ENCODE assay signal across 30 cellular contexts in genomic region chr1:23331713-23332112, GRCh38.
"Had no signal": no experiment of that assay in that cellular context is flagged by ENCODE, and none has a peak within 500 bp of the region (broad histone marks: within the 10 kb centered on the region; RNA-seq: fewer than 3 reads in every experiment).

No MANE protein-coding gene starts in this region.

- H3K27ac Mint-ChIP-seq: activated CD4-positive, alpha-beta memory T cell treated with anti-CD3 and anti-CD28 coated beads for 36 hours; activated CD4-positive, alpha-beta T cell treated with anti-CD3 and anti-CD28 coated beads, Interleukin-2, amount 10 ng/mL, durations not matched to agents 24 days and 14 days; activated naive CD8-positive, alpha-beta T cell; activated T-helper 2 cell treated with anti-CD3 and anti-CD28 coated beads, Interferon-gamma antibody, Interleukin-2, Interleukin-4, amounts not matched to agents 10 μg/mL and 5 μg/mL and 100 μg/mL, durations not matched to agents 14 hours and 24 hours and 36 hours; nephron; stimulated activated memory B cell treated with anti-CD40 and anti-IgM and Interleukin-4, amounts not matched to agents 10 μg/mL and 1 μg/mL and 100 μg/mL, for 72 hours; T-helper 1 cell treated with Interleukin-12 subunit alpha and Interleukin-12 subunit beta and Interleukin-4 antibody, amounts not matched to agents 30 μg/mL and 1 μg/mL, for 36 hours had no signal

- ATAC-seq: activated T-cell treated with anti-CD3 and anti-CD28 coated beads, Interleukin-2, amount 50 U/mL, for 4 hours; body of pancreas; heart right ventricle; pancreas; psoas muscle; stimulated activated memory B cell treated with anti-CD40 and anti-IgM and Interleukin-4, amounts not matched to agents 10 μg/mL and 1 μg/mL and 100 μg/mL, for 72 hours had no signal

- H3K4me3 ChIP-seq: adrenal gland, body of pancreas, colonic mucosa, esophagus squamous epithelium, heart right ventricle, lung, pancreas, psoas muscle, smooth muscle cell, transverse colon had no signal

- H3K4me1 ChIP-seq: body of pancreas, colonic mucosa, pancreas, psoas muscle, transverse colon had no signal

- H3K9me3 ChIP-seq: adrenal gland, body of pancreas, colonic mucosa, esophagus squamous epithelium, heart right ventricle, neutrophil, pancreas, psoas muscle, transverse colon had no signal

- H3K27me3 ChIP-seq: adrenal gland, body of pancreas, colonic mucosa, esophagus squamous epithelium, heart right ventricle, neutrophil, pancreas, transverse colon had no signal

- H3K27ac ChIP-seq: body of pancreas, colonic mucosa, epithelial cell of prostate, esophagus squamous epithelium, heart right ventricle, neutrophil, pancreas, psoas muscle, transverse colon had no signal

- H3K4me1 Mint-ChIP-seq: nephron had no signal

- H3K4me3 Mint-ChIP-seq: activated CD4-positive, alpha-beta memory T cell treated with anti-CD3 and anti-CD28 coated beads for 36 hours; activated CD4-positive, alpha-beta T cell treated with anti-CD3 and anti-CD28 coated beads, Interleukin-2, amount 10 ng/mL, durations not matched to agents 24 days and 14 days; activated naive CD8-positive, alpha-beta T cell; activated T-cell treated with anti-CD3 and anti-CD28 coated beads, Interleukin-2, amount 50 U/mL, for 4 hours; nephron; stimulated activated memory B cell treated with anti-CD40 and anti-IgM and Interleukin-4, amounts not matched to agents 10 μg/mL and 1 μg/mL and 100 μg/mL, for 72 hours; T-helper 1 cell treated with Interleukin-12 subunit alpha and Interleukin-12 subunit beta and Interleukin-4 antibody, amounts not matched to agents 30 μg/mL and 1 μg/mL, for 36 hours had no signal

- FAIRE-seq: endometrium, pancreas had no signal

- DNase-seq: activated CD4-positive, alpha-beta memory T cell treated with anti-CD3 and anti-CD28 coated beads for 36 hours; activated CD4-positive, alpha-beta T cell treated with anti-CD3 and anti-CD28 coated beads, Interleukin-2, amount 10 ng/mL, durations not matched to agents 24 days and 14 days; activated CD4-positive, CD25-positive, alpha-beta regulatory T cell treated with anti-CD3 and anti-CD28 coated beads, Interleukin-2, amount 50 U/mL, for 72 hours; activated T-cell treated with anti-CD3 and anti-CD28 coated beads, Interleukin-2, amount 50 U/mL, for 4 hours; adrenal gland; aorta; body of pancreas; colonic mucosa; effector CD8-positive, alpha-beta T cell; esophagus squamous epithelium; foreskin melanocyte; heart right ventricle; pancreas; psoas muscle; stimulated activated CD4-positive, alpha-beta T cell treated with anti-CD3 and anti-CD28 coated beads, Interleukin-1b, Interleukin-23, amount 100 ng/mL, for 48 hours; stimulated activated CD4-positive, alpha-beta T cell treated with anti-CD3 and anti-CD28 coated beads, Interleukin-4, amount 100 ng/mL, for 4 hours; stimulated activated CD8-positive, alpha-beta memory T cell treated with anti-CD3 and anti-CD28 coated beads, Interleukin-4, amount 100 ng/mL, for 48 hours; SW 1271; T1000; transverse colon had no signal

- H3K27me3 Mint-ChIP-seq: activated CD4-positive, alpha-beta memory T cell treated with anti-CD3 and anti-CD28 coated beads for 36 hours; activated CD4-positive, alpha-beta T cell treated with anti-CD3 and anti-CD28 coated beads, Interleukin-2, amount 10 ng/mL, durations not matched to agents 24 days and 14 days; activated naive CD8-positive, alpha-beta T cell; stimulated activated memory B cell treated with anti-CD40 and anti-IgM and Interleukin-4, amounts not matched to agents 10 μg/mL and 1 μg/mL and 100 μg/mL, for 72 hours had no signal

- H3K9me3 Mint-ChIP-seq: activated CD4-positive, alpha-beta memory T cell treated with anti-CD3 and anti-CD28 coated beads for 36 hours; activated CD4-positive, alpha-beta T cell treated with anti-CD3 and anti-CD28 coated beads, Interleukin-2, amount 10 ng/mL, durations not matched to agents 24 days and 14 days; activated T-cell treated with anti-CD3 and anti-CD28 coated beads, Interleukin-2, amount 50 U/mL, for 4 hours; activated T-helper 2 cell treated with anti-CD3 and anti-CD28 coated beads, Interferon-gamma antibody, Interleukin-2, Interleukin-4, amounts not matched to agents 10 μg/mL and 5 μg/mL and 100 μg/mL, durations not matched to agents 14 hours and 24 hours and 36 hours; nephron; stimulated activated memory B cell treated with anti-CD40 and anti-IgM and Interleukin-4, amounts not matched to agents 10 μg/mL and 1 μg/mL and 100 μg/mL, for 72 hours; T-helper 1 cell treated with Interleukin-12 subunit alpha and Interleukin-12 subunit beta and Interleukin-4 antibody, amounts not matched to agents 30 μg/mL and 1 μg/mL, for 36 hours had no signal
